ENCODE assay signal across 21 cellular contexts in the genomic region with DNA sequence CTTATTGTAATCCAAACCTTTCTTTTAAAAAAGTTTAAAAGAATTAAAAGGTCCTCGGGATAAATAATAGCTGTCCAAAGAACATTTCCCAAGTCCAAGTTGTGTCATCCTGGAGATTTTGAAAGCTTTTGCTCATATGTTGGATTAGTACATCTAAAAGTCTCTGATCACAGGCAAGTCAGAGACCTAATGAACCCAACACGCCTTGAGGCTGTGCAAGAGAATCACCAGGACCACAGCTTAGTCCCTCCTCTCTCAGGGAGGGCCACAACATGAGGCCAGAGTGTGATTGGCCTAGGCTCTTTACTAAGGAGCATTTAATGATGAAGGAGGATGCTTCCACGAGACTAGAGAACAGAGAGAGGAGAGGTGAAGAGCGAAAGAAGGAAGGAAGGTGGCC.
"Had no signal": no experiment of that assay in that cellular context is flagged by ENCODE, and none has a peak within 500 bp of the region (broad histone marks: within the 10 kb centered on the region; RNA-seq: fewer than 3 reads in every experiment).

No MANE protein-coding gene starts in this region.

- H3K4me1 Mint-ChIP-seq: naive thymus-derived CD8-positive, alpha-beta T cell; stimulated activated naive B cell treated with anti-CD40 and anti-IgM and Interleukin-4, amounts not matched to agents 10 μg/mL and 1 μg/mL and 100 μg/mL, for 72 hours; stimulated activated naive CD8-positive, alpha-beta T cell treated with anti-CD3 and anti-CD28 coated beads, Interleukin-15, amount 100 ng/mL, for 72 hours had no signal

- H3K27me3 Mint-ChIP-seq: stimulated activated naive B cell treated with anti-CD40 and anti-IgM and Interleukin-4, amounts not matched to agents 10 μg/mL and 1 μg/mL and 100 μg/mL, for 72 hours; stimulated activated naive CD8-positive, alpha-beta T cell treated with anti-CD3 and anti-CD28 coated beads, Interleukin-15, amount 100 ng/mL, for 72 hours had no signal

- H3K4me1 ChIP-seq: esophagus muscularis mucosa, sigmoid colon, upper lobe of right lung had no signal

- H3K9me3 ChIP-seq: esophagus muscularis mucosa, heart left ventricle, mucosa of descending colon, sigmoid colon, testis, tibial nerve, upper lobe of right lung, vagina had no signal

- H3K4me3 Mint-ChIP-seq: endodermal cell; naive thymus-derived CD8-positive, alpha-beta T cell; neural crest cell; stimulated activated naive B cell treated with anti-CD40 and anti-IgM and Interleukin-4, amounts not matched to agents 10 μg/mL and 1 μg/mL and 100 μg/mL, for 72 hours; stimulated activated naive CD8-positive, alpha-beta T cell treated with anti-CD3 and anti-CD28 coated beads, Interleukin-15, amount 100 ng/mL, for 72 hours had no signal

- H3K4me3 ChIP-seq: coronary artery, esophagus muscularis mucosa, heart left ventricle, mucosa of descending colon, sigmoid colon, testis, tibial nerve, upper lobe of right lung, vagina had no signal

- H3K36me3 Mint-ChIP-seq: naive thymus-derived CD8-positive, alpha-beta T cell; stimulated activated naive B cell treated with anti-CD40 and anti-IgM and Interleukin-4, amounts not matched to agents 10 μg/mL and 1 μg/mL and 100 μg/mL, for 72 hours had no signal

- H3K36me3 ChIP-seq: esophagus muscularis mucosa, heart left ventricle, sigmoid colon, tibial nerve, upper lobe of right lung, vagina had no signal

- H3K27ac ChIP-seq: coronary artery, esophagus muscularis mucosa, heart left ventricle, sigmoid colon, testis, tibial nerve, upper lobe of right lung, vagina had no signal

- H3K9me3 Mint-ChIP-seq: endodermal cell; naive thymus-derived CD8-positive, alpha-beta T cell; neural crest cell; stimulated activated naive B cell treated with anti-CD40 and anti-IgM and Interleukin-4, amounts not matched to agents 10 μg/mL and 1 μg/mL and 100 μg/mL, for 72 hours; stimulated activated naive CD8-positive, alpha-beta T cell treated with anti-CD3 and anti-CD28 coated beads, Interleukin-15, amount 100 ng/mL, for 72 hours had no signal

- FAIRE-seq: endothelial cell of umbilical vein, frontal cortex had no signal

- H3K27me3 ChIP-seq: esophagus muscularis mucosa, sigmoid colon, testis, tibial nerve, upper lobe of right lung, vagina had no signal

- H3K27ac Mint-ChIP-seq: endodermal cell; stimulated activated naive B cell treated with anti-CD40 and anti-IgM and Interleukin-4, amounts not matched to agents 10 μg/mL and 1 μg/mL and 100 μg/mL, for 72 hours; stimulated activated naive CD8-positive, alpha-beta T cell treated with anti-CD3 and anti-CD28 coated beads, Interleukin-15, amount 100 ng/mL, for 72 hours had no signal

- DNase-seq: effector CD4-positive, alpha-beta T cell; endodermal cell; heart left ventricle; hippocampal formation; mucosa of descending colon; naive thymus-derived CD8-positive, alpha-beta T cell; sigmoid colon; stimulated activated CD4-positive, alpha-beta T cell treated with anti-CD3 and anti-CD28 coated beads, Interleukin-2, amount 100 ng/mL, for 24 hours; stimulated activated CD4-positive, alpha-beta T cell treated with anti-CD3 and anti-CD28 coated beads, Interleukin-4, amount 100 ng/mL, for 4 hours; stimulated activated naive B cell treated with anti-CD40 and anti-IgM and Interleukin-4, amounts not matched to agents 10 μg/mL and 1 μg/mL and 100 μg/mL, for 72 hours; stimulated activated naive CD8-positive, alpha-beta T cell treated with anti-CD3 and anti-CD28 coated beads, Interleukin-15, amount 100 ng/mL, for 72 hours; testis; upper lobe of right lung had no signal

- ATAC-seq: heart left ventricle; left lobe of liver; mucosa of descending colon; naive thymus-derived CD8-positive, alpha-beta T cell; stimulated activated naive B cell treated with anti-CD40 and anti-IgM and Interleukin-4, amounts not matched to agents 10 μg/mL and 1 μg/mL and 100 μg/mL, for 72 hours; stimulated activated naive CD8-positive, alpha-beta T cell treated with anti-CD3 and anti-CD28 coated beads, Interleukin-15, amount 100 ng/mL, for 72 hours; upper lobe of right lung had no signal
